Comparison of ENCODE assay signal across 1 cellular context in the genomic region with DNA sequence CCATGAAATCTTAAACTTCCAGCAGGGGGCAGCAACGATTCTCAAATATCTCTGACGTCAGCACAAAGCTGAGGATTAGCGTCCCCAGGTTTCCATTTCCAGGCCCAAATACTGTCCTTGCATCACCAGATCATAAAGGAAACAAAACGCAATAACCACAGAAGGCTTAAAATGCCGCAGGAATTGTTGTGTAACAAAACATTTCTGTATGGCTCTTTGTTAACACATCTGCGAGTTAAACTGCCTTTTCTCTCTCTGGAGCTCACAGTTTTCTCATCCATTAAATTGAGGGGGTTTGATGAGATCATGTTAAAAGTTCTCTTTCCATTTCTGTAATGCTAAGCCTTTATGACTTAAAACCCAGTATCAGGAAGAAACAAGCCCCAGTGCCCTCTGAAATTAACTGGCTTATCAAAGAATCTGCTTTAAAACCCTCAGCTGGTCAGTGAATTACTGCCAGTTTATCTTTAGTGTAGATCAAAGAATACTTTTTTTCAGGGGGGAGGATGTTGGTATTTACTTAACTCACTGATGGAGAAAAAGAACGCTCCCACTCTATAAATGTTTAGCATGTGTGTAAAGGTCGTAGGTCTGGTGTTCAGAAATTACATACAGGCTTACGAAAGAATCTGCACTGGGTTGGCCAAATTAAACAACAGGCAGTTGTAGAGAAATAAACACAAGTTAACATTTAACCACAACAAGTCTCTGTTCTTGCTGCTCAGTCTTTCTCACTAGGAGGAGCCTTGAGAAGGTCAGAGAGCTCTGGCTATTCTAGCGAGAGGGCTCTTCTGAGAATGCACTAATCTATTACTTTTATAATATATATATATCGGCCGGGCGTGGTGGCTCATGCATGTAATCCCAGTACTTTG.
TF ChIP-seq lines count a peak whose summit lies in the region.

No MANE protein-coding gene starts in this region.

TF ChIP-seq in HEK293, 187 proteins besides CTCF, POLR2A, EP300 and RAD21 (continued from another document and continues in another):
- TF ChIP-seq PRDM6 (tag by site-specific recombination; IDR thresholded peaks at IDR 0.05): peak; percentile 96
- no peak for TF ChIP-seq ZNF621 (tag by site-specific recombination; IDR thresholded peaks at IDR 0.05)
- TF ChIP-seq ZBTB17 (tag by site-specific recombination; IDR thresholded peaks at IDR 0.05): peak; percentile 65; the same call in 1 of the 2 replicates
- peak; percentile 39; the same call in 1 of the 2 replicates for TF ChIP-seq TRIM28 (IDR thresholded peaks at IDR 0.05; ENCODE audit: borderline replicate concordance, low read length)
- TF ChIP-seq KLF16 (tag by site-specific recombination; IDR thresholded peaks at IDR 0.05): peak; percentile 21; the same call in 1 of the 2 replicates
- TF ChIP-seq TCF7L2 (IDR thresholded peaks at IDR 0.05; ENCODE audit: borderline replicate concordance, low read depth, low read length): peak; percentile 60; the same call in 1 of the 2 replicates
- TF ChIP-seq, protein P1, sequence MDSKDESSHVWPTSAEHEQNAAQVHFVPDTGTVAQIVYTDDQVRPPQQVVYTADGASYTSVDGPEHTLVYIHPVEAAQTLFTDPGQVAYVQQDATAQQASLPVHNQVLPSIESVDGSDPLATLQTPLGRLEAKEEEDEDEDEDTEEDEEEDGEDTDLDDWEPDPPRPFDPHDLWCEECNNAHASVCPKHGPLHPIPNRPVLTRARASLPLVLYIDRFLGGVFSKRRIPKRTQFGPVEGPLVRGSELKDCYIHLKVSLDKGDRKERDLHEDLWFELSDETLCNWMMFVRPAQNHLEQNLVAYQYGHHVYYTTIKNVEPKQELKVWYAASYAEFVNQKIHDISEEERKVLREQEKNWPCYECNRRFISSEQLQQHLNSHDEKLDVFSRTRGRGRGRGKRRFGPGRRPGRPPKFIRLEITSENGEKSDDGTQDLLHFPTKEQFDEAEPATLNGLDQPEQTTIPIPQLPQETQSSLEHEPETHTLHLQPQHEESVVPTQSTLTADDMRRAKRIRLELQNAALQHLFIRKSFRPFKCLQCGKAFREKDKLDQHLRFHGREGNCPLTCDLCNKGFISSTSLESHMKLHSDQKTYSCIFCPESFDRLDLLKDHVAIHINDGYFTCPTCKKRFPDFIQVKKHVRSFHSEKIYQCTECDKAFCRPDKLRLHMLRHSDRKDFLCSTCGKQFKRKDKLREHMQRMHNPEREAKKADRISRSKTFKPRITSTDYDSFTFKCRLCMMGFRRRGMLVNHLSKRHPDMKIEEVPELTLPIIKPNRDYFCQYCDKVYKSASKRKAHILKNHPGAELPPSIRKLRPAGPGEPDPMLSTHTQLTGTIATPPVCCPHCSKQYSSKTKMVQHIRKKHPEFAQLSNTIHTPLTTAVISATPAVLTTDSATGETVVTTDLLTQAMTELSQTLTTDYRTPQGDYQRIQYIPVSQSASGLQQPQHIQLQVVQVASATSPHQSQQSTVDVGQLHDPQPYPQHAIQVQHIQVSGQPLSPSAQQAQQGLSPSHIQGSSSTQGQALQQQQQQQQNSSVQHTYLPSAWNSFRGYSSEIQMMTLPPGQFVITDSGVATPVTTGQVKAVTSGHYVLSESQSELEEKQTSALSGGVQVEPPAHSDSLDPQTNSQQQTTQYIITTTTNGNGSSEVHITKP (tag by site-specific recombination; IDR thresholded peaks at IDR 0.05): peak; percentile 38
- TF ChIP-seq PRDM4 (tag by site-specific recombination; IDR thresholded peaks at IDR 0.05): 0 out of 2 replicates have a peak, but pooled peaks have one; percentile 26
- TF ChIP-seq WT1 (tag by site-specific recombination; IDR thresholded peaks at IDR 0.05): peak; percentile 51; the same call in 1 of the 2 replicates
- TF ChIP-seq ZNF121 (tag by site-specific recombination; IDR thresholded peaks at IDR 0.05): 0 out of 2 replicates have a peak, but pooled peaks have one; percentile 5
- TF ChIP-seq ZNF394 (tag by site-specific recombination; IDR thresholded peaks at IDR 0.05; ENCODE audit: borderline replicate concordance): peak; percentile 64; the same call in 1 of the 2 replicates
- TF ChIP-seq ZNF629 (tag by site-specific recombination; IDR thresholded peaks at IDR 0.05): peak; percentile 94
- TF ChIP-seq ZNF514 (tag by site-specific recombination; IDR thresholded peaks at IDR 0.05): no peak
- TF ChIP-seq ZNF623 (tag by site-specific recombination; IDR thresholded peaks at IDR 0.05): no peak
- peak; percentile 78 for TF ChIP-seq ZNF654 (tag by site-specific recombination; IDR thresholded peaks at IDR 0.05; ENCODE audit: low read depth)
- peak; percentile 39; the same call in 1 of the 2 replicates for TF ChIP-seq ZNF518A (tag by site-specific recombination; conservative IDR thresholded peaks at IDR 0.05; ENCODE audit: low read depth)
- TF ChIP-seq, protein P2, sequence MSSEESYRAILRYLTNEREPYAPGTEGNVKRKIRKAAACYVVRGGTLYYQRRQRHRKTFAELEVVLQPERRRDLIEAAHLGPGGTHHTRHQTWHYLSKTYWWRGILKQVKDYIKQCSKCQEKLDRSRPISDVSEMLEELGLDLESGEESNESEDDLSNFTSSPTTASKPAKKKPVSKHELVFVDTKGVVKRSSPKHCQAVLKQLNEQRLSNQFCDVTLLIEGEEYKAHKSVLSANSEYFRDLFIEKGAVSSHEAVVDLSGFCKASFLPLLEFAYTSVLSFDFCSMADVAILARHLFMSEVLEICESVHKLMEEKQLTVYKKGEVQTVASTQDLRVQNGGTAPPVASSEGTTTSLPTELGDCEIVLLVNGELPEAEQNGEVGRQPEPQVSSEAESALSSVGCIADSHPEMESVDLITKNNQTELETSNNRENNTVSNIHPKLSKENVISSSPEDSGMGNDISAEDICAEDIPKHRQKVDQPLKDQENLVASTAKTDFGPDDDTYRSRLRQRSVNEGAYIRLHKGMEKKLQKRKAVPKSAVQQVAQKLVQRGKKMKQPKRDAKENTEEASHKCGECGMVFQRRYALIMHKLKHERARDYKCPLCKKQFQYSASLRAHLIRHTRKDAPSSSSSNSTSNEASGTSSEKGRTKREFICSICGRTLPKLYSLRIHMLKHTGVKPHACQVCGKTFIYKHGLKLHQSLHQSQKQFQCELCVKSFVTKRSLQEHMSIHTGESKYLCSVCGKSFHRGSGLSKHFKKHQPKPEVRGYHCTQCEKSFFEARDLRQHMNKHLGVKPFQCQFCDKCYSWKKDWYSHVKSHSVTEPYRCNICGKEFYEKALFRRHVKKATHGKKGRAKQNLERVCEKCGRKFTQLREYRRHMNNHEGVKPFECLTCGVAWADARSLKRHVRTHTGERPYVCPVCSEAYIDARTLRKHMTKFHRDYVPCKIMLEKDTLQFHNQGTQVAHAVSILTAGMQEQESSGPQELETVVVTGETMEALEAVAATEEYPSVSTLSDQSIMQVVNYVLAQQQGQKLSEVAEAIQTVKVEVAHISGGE (tag by site-specific recombination; conservative IDR thresholded peaks at IDR 0.05; ENCODE audit: low read depth): no peak
- peak; percentile 15; the same call in 1 of the 2 replicates for TF ChIP-seq ZNF398 (tag by site-specific recombination; IDR thresholded peaks at IDR 0.05)
- TF ChIP-seq ZXDB (tag by site-specific recombination; IDR thresholded peaks at IDR 0.05): peak; percentile 68
- TF ChIP-seq ZNF223 (tag by site-specific recombination; IDR thresholded peaks at IDR 0.05): no peak
- TF ChIP-seq, protein P3, sequence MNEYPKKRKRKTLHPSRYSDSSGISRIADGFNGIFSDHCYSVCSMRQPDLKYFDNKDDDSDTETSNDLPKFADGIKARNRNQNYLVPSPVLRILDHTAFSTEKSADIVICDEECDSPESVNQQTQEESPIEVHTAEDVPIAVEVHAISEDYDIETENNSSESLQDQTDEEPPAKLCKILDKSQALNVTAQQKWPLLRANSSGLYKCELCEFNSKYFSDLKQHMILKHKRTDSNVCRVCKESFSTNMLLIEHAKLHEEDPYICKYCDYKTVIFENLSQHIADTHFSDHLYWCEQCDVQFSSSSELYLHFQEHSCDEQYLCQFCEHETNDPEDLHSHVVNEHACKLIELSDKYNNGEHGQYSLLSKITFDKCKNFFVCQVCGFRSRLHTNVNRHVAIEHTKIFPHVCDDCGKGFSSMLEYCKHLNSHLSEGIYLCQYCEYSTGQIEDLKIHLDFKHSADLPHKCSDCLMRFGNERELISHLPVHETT (tag by site-specific recombination; IDR thresholded peaks at IDR 0.05): peak; percentile 39; the same call in 1 of the 2 replicates
- TF ChIP-seq ZNF112 (tag by site-specific recombination; IDR thresholded peaks at IDR 0.05): 0 out of 2 replicates have a peak, but pooled peaks have one; percentile 17
- TF ChIP-seq KLF10 (tag by site-specific recombination; IDR thresholded peaks at IDR 0.05): peak; percentile 33; the same call in 1 of the 2 replicates
- TF ChIP-seq ZNF692 (tag by site-specific recombination; IDR thresholded peaks at IDR 0.05): 0 out of 2 replicates have a peak, but pooled peaks have one; percentile 72
- peak; percentile 73; the same call in 1 of the 2 replicates for TF ChIP-seq ZNF660 (tag by site-specific recombination; IDR thresholded peaks at IDR 0.05)
